In genomic region chr20:35171753-35172433, GRCh38 we compare ENCODE assay signal across 1 cellular context.
TF ChIP-seq lines count a peak whose summit lies in the region.

Gene PROCR, plus strand, starts transcription at chr20:35172072. Its CDS starts 83 bp downstream, at chr20:35172155.

TF ChIP-seq in GM23338, 12 proteins besides CTCF, POLR2A, EP300 and RAD21 (continued from another document):
- TF ChIP-seq ZNF462 (CRISPR knock-in tag; IDR thresholded peaks at IDR 0.05) (no peak), ZNF331 (CRISPR knock-in tag; IDR thresholded peaks at IDR 0.05; ENCODE audit: low read depth) (no peak), STAT1 (IDR thresholded peaks at IDR 0.05; ENCODE audit: unreplicated experiment) (no peak), NANOG (IDR thresholded peaks at IDR 0.05; ENCODE audit: borderline replicate concordance) (no peak)
TF ChIP-seq in GM23338: peak in this region for 0.
